In the genomic region with DNA sequence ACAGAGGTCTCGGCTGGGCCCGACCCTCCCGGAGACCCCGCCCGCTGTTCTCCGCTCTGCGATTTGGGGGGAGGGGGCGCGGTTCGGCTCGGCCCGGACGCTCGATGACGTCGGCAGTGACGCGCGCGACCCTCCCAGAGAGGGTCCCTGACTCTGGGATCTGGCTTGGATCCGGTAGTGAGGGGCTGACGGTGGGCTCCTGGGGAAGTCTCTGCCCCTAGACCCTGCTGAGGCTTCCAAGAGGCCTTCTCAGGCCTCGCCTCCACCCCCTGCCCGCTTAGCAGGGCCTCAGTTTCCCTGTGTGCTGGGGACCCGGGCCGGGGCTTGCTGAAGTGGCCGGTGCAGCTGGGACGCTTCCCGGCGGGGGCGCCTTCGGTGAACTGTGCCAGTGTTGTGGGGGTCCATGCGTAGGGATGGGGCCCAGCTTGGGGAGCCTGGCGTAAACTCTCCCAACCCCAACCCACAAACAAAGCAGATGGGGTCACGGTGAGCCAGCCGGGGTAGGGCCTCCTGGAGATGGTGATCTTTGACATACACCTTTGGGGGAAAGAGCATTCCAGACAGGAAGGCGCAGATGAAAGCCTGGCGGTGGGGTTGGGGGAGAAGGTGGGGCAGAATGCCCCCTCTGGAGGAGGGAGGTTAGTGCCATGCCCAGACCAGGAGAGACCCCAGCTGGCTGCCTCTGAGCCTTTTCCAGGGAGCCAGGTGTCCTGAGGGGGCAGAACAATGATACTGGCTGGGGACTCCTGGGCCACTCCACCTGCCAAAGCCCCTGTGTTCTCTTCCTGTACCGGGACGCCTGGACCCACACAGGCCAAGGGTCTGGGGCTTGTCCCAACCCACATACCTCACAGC, we compare ENCODE assay signal across 10 cellular contexts. TPM values are rescaled to one million over a fixed set of nuclear protein-coding genes. Genes with fewer than 3 reads are reported as not detected.
DNase-seq lines count a peak whose midpoint lies in the region; ATAC-seq and TF ChIP-seq lines count a peak whose summit lies in the region.
"Had no signal": no experiment of that assay in that cellular context is flagged by ENCODE, and none has a peak within 500 bp of the region (broad histone marks: within the 10 kb centered on the region; RNA-seq: fewer than 3 reads in every experiment).

No MANE protein-coding gene starts in this region.

- DNase-seq in NCI-H2171 treated with DMSO at 0.1 percent for 48 hours (lab: John Stamatoyannopoulos, UW) (peak; percentile 11), NCI-H2171 (lab: John Stamatoyannopoulos, UW) (no peak), Panc1 (ENCODE audit: low read depth, low spot score) (no peak), ovary (peak in 1 of 5 donors; percentile 70), medulla oblongata (ENCODE audit: extremely low spot score) (no peak), NCI-H187 treated with DMSO at 0.1 percent for 48 hours (lab: John Stamatoyannopoulos, UW) (no peak)
- DNase-seq: ACHN; stimulated activated CD4-positive, alpha-beta T cell treated with anti-CD3 and anti-CD28 coated beads, Interleukin-1b, Interleukin-23, amount 100 ng/mL, for 48 hours had no signal

- H3K27me3 ChIP-seq in Panc1 (ENCODE audit: control insufficient read depth, insufficient read depth, low read length) (no peaks in the 10 kb centered on the region), ovary (no peaks in the 10 kb centered on the region)

- BruUV-seq in Panc1 (replicated peaks; lab: Mats Ljungman, UMichigan), result no TSS peak

- no peak for TF ChIP-seq CTCF in Panc1 (IDR thresholded peaks at IDR 0.05)
- TF ChIP-seq CTCF in ovary (IDR thresholded peaks at IDR 0.05), result no peak

- no peak for TF ChIP-seq POLR2A in ovary (IDR thresholded peaks at IDR 0.05)

- in situ Hi-C loops in Panc1 (cut with HindIII; ENCODE audit: low pct_unique_long_range_greater_than_20kb, low sequenced_read_pairs), result no loop called here

- H3K36me3 ChIP-seq in Panc1 (ENCODE audit: control insufficient read depth, insufficient read depth, low read length) (no peaks in the 10 kb centered on the region), ovary (no peaks in the 10 kb centered on the region)

- ATAC-seq in Panc1 (no peak), esophagus mucosa (peak; percentile 5), HG02763 (IDR thresholded peaks at IDR 0.05; ENCODE audit: unreplicated experiment) (no peak)

- no peak for TF ChIP-seq EP300 in ovary (IDR thresholded peaks at IDR 0.05)

- WGBS in ovary, 3 donors, result 16 to 35% (median 28%) methylated on average over 25 to 40 of the region's 40 CpGs

- intact Hi-C loops in Panc1 (cut with micrococcal nuclease; ENCODE audit: unreplicated experiment) (no loop called here), ovary (cut with DNase I) (no loop called here)

- H3K27ac ChIP-seq in Panc1 (ENCODE audit: low read length) (peak overlapping the region; percentile 80), ovary (peak overlapping the region; percentile 52 to 73)

- H3K4me3 ChIP-seq in Panc1 (ENCODE audit: low read depth in 2 of 2, low read length in 2 of 2), result peak overlapping the region; percentile 58 to 72
- peak overlapping the region; percentile 32 for H3K4me3 ChIP-seq in ovary

- POLR2A ChIA-PET in Panc1 (lab: Charles Lee), result no interaction called here

- CTCF ChIA-PET in Panc1 (lab: Charles Lee), result interaction anchor here (1.2 kb wide), 1 partner anchor 7 kb away, joined by 6 read pairs; no protein-coding TSS in a partner anchor

- H3K4me1 ChIP-seq in Panc1 (ENCODE audit: control insufficient read depth, insufficient read depth, low read length) (peaks cover 27% of the 10 kb centered on the region), ovary (ENCODE audit: insufficient read depth) (peaks cover 5% of the 10 kb centered on the region)

- no peaks in the 10 kb centered on the region for H3K9me3 ChIP-seq in Panc1 (ENCODE audit: control insufficient read depth, insufficient read depth, low read depth, low read length)
- no peaks in the 10 kb centered on the region for H3K9me3 ChIP-seq in ovary

RNA-seq across cellular contexts. Expression of a gene that starts 1.0 kb away (rescaled TPM):
- total RNA-seq in Panc1 (2021; ENCODE audit: unreplicated experiment) (122 TPM), esophagus mucosa (0.32 TPM), ovary (10 to 100 TPM; 14.7 to 90.3 (median 52.5) TPM)
- 259 TPM for polyA plus RNA-seq in Panc1 (2012; ENCODE audit: insufficient read length)
- polyA plus RNA-seq in ovary, result 10 to 100 TPM in 1 of 2 donors, 1 to 10 TPM in 1; 1.3 to 58.1 TPM

RNA-seq across cellular contexts. Expression of a gene that starts 23.7 kb away (rescaled TPM):
- total RNA-seq in Panc1 (2021; ENCODE audit: unreplicated experiment) (36.8 TPM), esophagus mucosa (359 TPM), ovary (10 to 100 TPM in 1 of 7 donors, 1 to 10 TPM in 4, under 1 TPM in 2; 0.30 to 56.8 (median 3.4) TPM)
- 38.8 TPM for polyA plus RNA-seq in Panc1 (2012; ENCODE audit: insufficient read length)
- under 1 TPM in 1 of 2 donors, not detected in 1; 0.21 TPM for polyA plus RNA-seq in ovary

RNA-seq across cellular contexts. Expression of a gene that starts 44.5 kb away (rescaled TPM):
- total RNA-seq in Panc1 (2021; ENCODE audit: unreplicated experiment), result 183 TPM
- polyA plus RNA-seq in Panc1 (2012; ENCODE audit: insufficient read length), result 313 TPM
- total RNA-seq in esophagus mucosa, result 15.4 TPM
- total RNA-seq in ovary, result 10 to 100 TPM; 15.0 to 52.6 (median 27.5) TPM
- polyA plus RNA-seq in ovary, result 10 to 100 TPM in 1 of 2 donors, 1 to 10 TPM in 1; 1.5 to 39.5 TPM

RNA-seq across cellular contexts. Expression of a gene that starts 49.7 kb away (rescaled TPM):
- total RNA-seq in Panc1 (2021; ENCODE audit: unreplicated experiment), result 614 TPM
- 1,322 TPM for polyA plus RNA-seq in Panc1 (2012; ENCODE audit: insufficient read length)
- total RNA-seq in esophagus mucosa, result 180 TPM
- 1,000 to 10,000 TPM in 2 of 7 donors, 100 to 1,000 TPM in 5; 150 to 1,394 (median 665) TPM for total RNA-seq in ovary
- 1,000 to 10,000 TPM in 1 of 2 donors, 100 to 1,000 TPM in 1; 506 to 1,096 TPM for polyA plus RNA-seq in ovary

RNA-seq across cellular contexts. Expression of a gene that starts 56.5 kb away (rescaled TPM):
- total RNA-seq in Panc1 (2021; ENCODE audit: unreplicated experiment), result 66.3 TPM
- 206 TPM for polyA plus RNA-seq in Panc1 (2012; ENCODE audit: insufficient read length)
- total RNA-seq in esophagus mucosa, result 59.8 TPM
- total RNA-seq in ovary, result 100 to 1,000 TPM; 317 to 760 (median 496) TPM
- polyA plus RNA-seq in ovary, result 100 to 1,000 TPM; 211 to 748 TPM

Comparison
In these comparisons a context has a peak if more than half of its experiments do, and no peak if none do; other contexts are left out.
1. RNA of a gene that starts 1.0 kb away (total RNA-seq): 122 TPM in Panc1 (single experiment) and 14.7 to 90.3 TPM in ovary; 0.32 TPM in esophagus mucosa (single experiment); every median in the first group is over 10 times any median in the second.